Comparison of ENCODE assay signal across 10 cellular contexts in genomic region chr6:137095651-137096238, GRCh38. TPM values are rescaled to one million over a fixed set of nuclear protein-coding genes. Genes with fewer than 3 reads are reported as not detected.
DNase-seq lines count a peak whose midpoint lies in the region; ATAC-seq and FAIRE-seq lines count a peak whose summit lies in the region.
"Had no signal": no experiment of that assay in that cellular context is flagged by ENCODE, and none has a peak within 500 bp of the region (broad histone marks: within the 10 kb centered on the region; RNA-seq: fewer than 3 reads in every experiment).

No MANE protein-coding gene starts in this region.

- H3K9me3 Mint-ChIP-seq in CD4-positive, alpha-beta memory T cell: no peaks in the 10 kb centered on the region
- H3K9me3 Mint-ChIP-seq in T-helper 1 cell treated with Interleukin-12 subunit alpha and Interleukin-12 subunit beta and Interleukin-4 antibody, amounts not matched to agents 30 μg/mL and 1 μg/mL, for 36 hours: no peaks in the 10 kb centered on the region
- H3K9me3 Mint-ChIP-seq in activated T-helper 2 cell treated with anti-CD3 and anti-CD28 coated beads, Interferon-gamma antibody, Interleukin-2, Interleukin-4, amounts not matched to agents 10 μg/mL and 5 μg/mL and 100 μg/mL, durations not matched to agents 14 hours and 24 hours and 36 hours: no peaks in the 10 kb centered on the region

- H3K4me1 ChIP-seq in CD4-positive, alpha-beta memory T cell (ENCODE audit: insufficient read depth, low read length): peaks cover 19% of the 10 kb centered on the region

- no peaks in the 10 kb centered on the region for H3K36me3 ChIP-seq in CD4-positive, alpha-beta memory T cell (ENCODE audit: insufficient read depth, low read length)

- no peak overlapping the region for H3K27ac ChIP-seq in CD4-positive, alpha-beta memory T cell (ENCODE audit: low read depth, low read length)

- peak; percentile 61 for ATAC-seq in HG03060 (IDR thresholded peaks at IDR 0.05; ENCODE audit: low read depth, unreplicated experiment)

- H3K27ac Mint-ChIP-seq in CD4-positive, alpha-beta memory T cell: peak overlapping the region in 4 of 7 donors; percentile 6 to 87 (median 50)
- H3K27ac Mint-ChIP-seq in T-helper 1 cell treated with Interleukin-12 subunit alpha and Interleukin-12 subunit beta and Interleukin-4 antibody, amounts not matched to agents 30 μg/mL and 1 μg/mL, for 36 hours: peak overlapping the region; percentile 65
- no peak overlapping the region for H3K27ac Mint-ChIP-seq in activated T-helper 2 cell treated with anti-CD3 and anti-CD28 coated beads, Interferon-gamma antibody, Interleukin-2, Interleukin-4, amounts not matched to agents 10 μg/mL and 5 μg/mL and 100 μg/mL, durations not matched to agents 14 hours and 24 hours and 36 hours

- H3K4me1 Mint-ChIP-seq in CD4-positive, alpha-beta memory T cell: peaks cover 12 to 31% (median 15%) of the 10 kb centered on the region in 4 donors
- H3K4me1 Mint-ChIP-seq in T-helper 1 cell treated with Interleukin-12 subunit alpha and Interleukin-12 subunit beta and Interleukin-4 antibody, amounts not matched to agents 30 μg/mL and 1 μg/mL, for 36 hours (ENCODE audit: low read depth): peaks cover 50% of the 10 kb centered on the region
- peaks cover 28% of the 10 kb centered on the region for H3K4me1 Mint-ChIP-seq in activated T-helper 2 cell treated with anti-CD3 and anti-CD28 coated beads, Interferon-gamma antibody, Interleukin-2, Interleukin-4, amounts not matched to agents 10 μg/mL and 5 μg/mL and 100 μg/mL, durations not matched to agents 14 hours and 24 hours and 36 hours (ENCODE audit: low read depth)

- POLR2A ChIA-PET in CD4-positive, alpha-beta memory T cell (lab: Charles Lee; ENCODE audit: partially characterized antibody): interaction anchor here (2.9 kb wide), 1 partner anchor 70 kb away, joined by 16 read pairs; no protein-coding TSS in a partner anchor

- H3K27me3 ChIP-seq in CD4-positive, alpha-beta memory T cell (ENCODE audit: insufficient read depth, low read length): no peaks in the 10 kb centered on the region

- no peak for DNase-seq in CD4-positive, alpha-beta memory T cell
- DNase-seq in GM19239 (ENCODE audit: insufficient read length, low spot score) (no peak), DMS153 treated with DMSO at 0.1 percent for 48 hours (lab: John Stamatoyannopoulos, UW; ENCODE audit: unreplicated experiment) (no peak), NCI-H128 (lab: John Stamatoyannopoulos, UW; ENCODE audit: unreplicated experiment) (no peak), posterior cingulate gyrus (no peak)
- no peak for DNase-seq in activated T-helper 2 cell treated with anti-CD3 and anti-CD28 coated beads, Interferon-gamma antibody, Interleukin-2, Interleukin-4, amounts not matched to agents 10 μg/mL and 5 μg/mL and 100 μg/mL, durations not matched to agents 14 hours and 24 hours and 36 hours (ENCODE audit: low spot score)
- DNase-seq: GDM1, NCI-H748 treated with DMSO at 0.1 percent for 48 hours had no signal

- no peaks in the 10 kb centered on the region for H3K36me3 Mint-ChIP-seq in CD4-positive, alpha-beta memory T cell
- H3K36me3 Mint-ChIP-seq in T-helper 1 cell treated with Interleukin-12 subunit alpha and Interleukin-12 subunit beta and Interleukin-4 antibody, amounts not matched to agents 30 μg/mL and 1 μg/mL, for 36 hours (ENCODE audit: low read depth): peaks cover 6% of the 10 kb centered on the region
- no peaks in the 10 kb centered on the region for H3K36me3 Mint-ChIP-seq in activated T-helper 2 cell treated with anti-CD3 and anti-CD28 coated beads, Interferon-gamma antibody, Interleukin-2, Interleukin-4, amounts not matched to agents 10 μg/mL and 5 μg/mL and 100 μg/mL, durations not matched to agents 14 hours and 24 hours and 36 hours (ENCODE audit: low read depth)

- no peak overlapping the region for H3K4me3 ChIP-seq in CD4-positive, alpha-beta memory T cell (ENCODE audit: low read length in 2 of 2)

- peak overlapping the region in 2 of 8 donors; percentile 16 to 53 for H3K4me3 Mint-ChIP-seq in CD4-positive, alpha-beta memory T cell
- H3K4me3 Mint-ChIP-seq in T-helper 1 cell treated with Interleukin-12 subunit alpha and Interleukin-12 subunit beta and Interleukin-4 antibody, amounts not matched to agents 30 μg/mL and 1 μg/mL, for 36 hours: no peak overlapping the region
- H3K4me3 Mint-ChIP-seq in activated T-helper 2 cell treated with anti-CD3 and anti-CD28 coated beads, Interferon-gamma antibody, Interleukin-2, Interleukin-4, amounts not matched to agents 10 μg/mL and 5 μg/mL and 100 μg/mL, durations not matched to agents 14 hours and 24 hours and 36 hours (ENCODE audit: low read depth): no peak overlapping the region

- H3K27me3 Mint-ChIP-seq in CD4-positive, alpha-beta memory T cell: no peaks in the 10 kb centered on the region
- no peaks in the 10 kb centered on the region for H3K27me3 Mint-ChIP-seq in T-helper 1 cell treated with Interleukin-12 subunit alpha and Interleukin-12 subunit beta and Interleukin-4 antibody, amounts not matched to agents 30 μg/mL and 1 μg/mL, for 36 hours (ENCODE audit: low read depth)
- H3K27me3 Mint-ChIP-seq in activated T-helper 2 cell treated with anti-CD3 and anti-CD28 coated beads, Interferon-gamma antibody, Interleukin-2, Interleukin-4, amounts not matched to agents 10 μg/mL and 5 μg/mL and 100 μg/mL, durations not matched to agents 14 hours and 24 hours and 36 hours (ENCODE audit: low read depth): peaks cover 2% of the 10 kb centered on the region

- FAIRE-seq in GM19239 (lab: Jason Lieb, UNC): peak; percentile 99

- intact Hi-C loops in CD4-positive, alpha-beta memory T cell (cut with micrococcal nuclease): no loop called here
- intact Hi-C loops in posterior cingulate gyrus (cut with DNase I): loop anchor here (2.0 kb wide), 2 partner anchors 107 to 219 kb away; no protein-coding TSS in a partner anchor
- intact Hi-C loops in activated T-helper 2 cell treated with anti-CD3 and anti-CD28 coated beads, Interferon-gamma antibody, Interleukin-2, Interleukin-4, amounts not matched to agents 10 μg/mL and 5 μg/mL and 100 μg/mL, durations not matched to agents 14 hours and 24 hours and 36 hours (cut with micrococcal nuclease): no loop called here

- no peaks in the 10 kb centered on the region for H3K9me3 ChIP-seq in CD4-positive, alpha-beta memory T cell (ENCODE audit: control insufficient read depth in 1 of 2, low read length in 2 of 2)

- CTCF ChIA-PET in CD4-positive, alpha-beta memory T cell (lab: Charles Lee; ENCODE audit: partially characterized antibody): interaction anchor here (0.8 to 4.3 kb wide), 12 partner anchors 11 to 546 kb away, joined by 3 to 62 read pairs (median 4); no protein-coding TSS in a partner anchor

RNA-seq across cellular contexts. Expression of gene IL20RA, which starts 51.0 kb away (rescaled TPM):
- total RNA-seq in CD4-positive, alpha-beta memory T cell: not detected
- not detected for polyA plus RNA-seq in CD4-positive, alpha-beta memory T cell
- not detected in 2 replicates for total RNA-seq in activated T-helper 2 cell treated with anti-CD3 and anti-CD28 coated beads, Interferon-gamma antibody, Interleukin-2, Interleukin-4, amounts not matched to agents 10 μg/mL and 5 μg/mL and 100 μg/mL, durations not matched to agents 14 hours and 24 hours and 36 hours
